ENCODE assay signal across 10 cellular contexts in genomic region chr10:79403441-79404230, GRCh38. TPM values are rescaled to one million over a fixed set of nuclear protein-coding genes. Genes with fewer than 3 reads are reported as not detected.
DNase-seq lines count a peak whose midpoint lies in the region; ATAC-seq, FAIRE-seq and TF ChIP-seq lines count a peak whose summit lies in the region.
"Had no signal": no experiment of that assay in that cellular context is flagged by ENCODE, and none has a peak within 500 bp of the region (broad histone marks: within the 10 kb centered on the region; RNA-seq: fewer than 3 reads in every experiment).

No MANE protein-coding gene starts in this region.

- no peaks in the 10 kb centered on the region for H3K27me3 ChIP-seq in K562 (ENCODE audit: control insufficient read depth in 2 of 2, insufficient read depth in 2 of 2, low read length in 2 of 2)

- H2AFZ ChIP-seq in K562 (ENCODE audit: low read depth, low read length): no peak overlapping the region

- ATAC-seq in K562 (no peak), GM21576 (IDR thresholded peaks at IDR 0.05; ENCODE audit: unreplicated experiment) (no peak), HG03460 (IDR thresholded peaks at IDR 0.05; ENCODE audit: unreplicated experiment) (no peak)

- H3K9me1 ChIP-seq in K562 (ENCODE audit: control insufficient read depth, insufficient read depth, low read length): no peaks in the 10 kb centered on the region

- no TSS peak for BruUV-seq in K562 (replicated peaks; lab: Mats Ljungman, UMichigan)

- TF ChIP-seq CTCF in K562 (IDR thresholded peaks at IDR 0.05 in 2 of 3, conservative IDR thresholded peaks at IDR 0.05 in 1 of 3; ENCODE audit: insufficient read depth in 2 of 3, low read depth in 1 of 3, low read length in 3 of 3): no peak

- no peak for FAIRE-seq in K562 (lab: Jason Lieb, UNC)
- FAIRE-seq: GM19239 had no signal

- no peaks in the 10 kb centered on the region for H3K79me2 ChIP-seq in K562 (ENCODE audit: control insufficient read depth, insufficient read depth, low read length)

- CTCF ChIA-PET in K562 (lab: Yijun Ruan, JAX; ENCODE audit: low intra/inter-chr PET ratio): no interaction called here

- no peak overlapping the region for H3K4me3 ChIP-seq in K562

- H4K20me1 ChIP-seq in K562 (replicated peaks; ENCODE audit: control insufficient read depth, insufficient read depth, low read length): peaks cover 8% of the 10 kb centered on the region; the same call in 1 of the 2 replicates

- TF ChIP-seq RAD21 in K562 (CRISPR knock-in tag; conservative IDR thresholded peaks at IDR 0.05 in 1 of 2, IDR thresholded peaks at IDR 0.05 in 1 of 2): no peak

- TF ChIP-seq EP300 in K562 (IDR thresholded peaks at IDR 0.05; ENCODE audit: low read length): no peak

- 53% methylated on average over 18 of the region's 23 CpGs for WGBS in K562 (ENCODE audit: insufficient coverage, low coverage, missing lambda C conversion rate)

- TF ChIP-seq POLR2A in K562 (conservative IDR thresholded peaks at IDR 0.05): no peak

- peaks cover 48 to 71% of the 10 kb centered on the region in 2 experiments for H3K4me1 ChIP-seq in K562 (replicated peaks in 1 of 2; ENCODE audit: control insufficient read depth in 2 of 2, insufficient read depth in 2 of 2, low read length in 2 of 2)

- H3K27ac ChIP-seq in K562 (ENCODE audit: extremely low read depth, low read depth, low read length): no peak overlapping the region

- H3K9me3 ChIP-seq in K562 (replicated peaks; ENCODE audit: control insufficient read depth, insufficient read depth, low read depth, low read length): no peaks in the 10 kb centered on the region

- H3K4me2 ChIP-seq in K562 (ENCODE audit: insufficient read depth, low read length): no peak overlapping the region

- DNase-seq in COLO829 (ENCODE audit: low spot score): peak; percentile 74
- no peak for DNase-seq in K562 (ENCODE audit: extremely low read depth in 1 of 4, low spot score in 3 of 4)
- peak; percentile 79 for DNase-seq in hippocampal formation (lab: John Stamatoyannopoulos, UW)
- peak in 9 of 10 donors; percentile 44 to 91 (median 66) for DNase-seq in posterior cingulate gyrus
- DNase-seq in HUDEP-2 (lab: John Stamatoyannopoulos, UW; ENCODE audit: unreplicated experiment in 76 of 76): no peak
- no peak for DNase-seq in effector CD8-positive, alpha-beta T cell (lab: John Stamatoyannopoulos, UW)
- DNase-seq: erythroblast had no signal

- in situ Hi-C loops in K562 (cut with MboI): no loop called here

- peak overlapping the region in 1 of 2 experiments; percentile 38; a peak in 1 of 4 replicates for H3K9ac ChIP-seq in K562 (ENCODE audit: insufficient read depth in 1 of 2, low read depth in 2 of 2, low read length in 2 of 2)

- intact Hi-C loops in K562 (cut with micrococcal nuclease): no loop called here
- intact Hi-C loops in posterior cingulate gyrus (cut with DNase I): no loop called here

- POLR2A ChIA-PET in K562 (lab: Yijun Ruan, JAX): interaction anchor here (0.6 to 1.1 kb wide), 2 partner anchors 29 to 72 kb away, joined by 3 read pairs; no protein-coding TSS in a partner anchor

- H3K36me3 ChIP-seq in K562 (ENCODE audit: control insufficient read depth, insufficient read depth, low read length): no peaks in the 10 kb centered on the region

TF ChIP-seq in K562, 482 proteins besides CTCF, POLR2A, EP300 and RAD21:
- TF ChIP-seq GATAD2A (IDR thresholded peaks at IDR 0.05): no peak
- no peak for TF ChIP-seq SMARCE1 (IDR thresholded peaks at IDR 0.05)
- TF ChIP-seq NELFE (IDR thresholded peaks at IDR 0.05; ENCODE audit: insufficient read depth, insufficient read length): no peak
- TF ChIP-seq MCM2 (IDR thresholded peaks at IDR 0.05; ENCODE audit: low read depth): no peak
- TF ChIP-seq CHD2 (IDR thresholded peaks at IDR 0.05; ENCODE audit: low read depth, low read length): no peak
- TF ChIP-seq FIP1L1 (IDR thresholded peaks at IDR 0.05; ENCODE audit: low read depth, low read length, poor library complexity, severe bottlenecking): no peak
- no peak for TF ChIP-seq ZEB2 (IDR thresholded peaks at IDR 0.05)
- no peak for TF ChIP-seq ZNF583 (CRISPR knock-in tag; IDR thresholded peaks at IDR 0.05)
- TF ChIP-seq ILF3 (IDR thresholded peaks at IDR 0.05; ENCODE audit: borderline replicate concordance): no peak
- TF ChIP-seq CBX1 (IDR thresholded peaks at IDR 0.05; ENCODE audit: low read depth): no peak
- TF ChIP-seq THRB (CRISPR knock-in tag; conservative IDR thresholded peaks at IDR 0.05): peak; percentile 61; the same call in 1 of the 2 replicates
- TF ChIP-seq OTX1 (CRISPR knock-in tag; IDR thresholded peaks at IDR 0.05): 0 out of 2 replicates have a peak, but pooled peaks have one; percentile 23

RNA-seq across cellular contexts. Expression of gene ZCCHC24, which starts 41.8 kb away (rescaled TPM):
- 4.0 and 6.3 TPM in 2 replicates for total RNA-seq in K562 (2011; cell fraction: chromatin; rRNA removed; ENCODE audit: low replicate concordance)
- 4.8 and 4.9 TPM in 2 replicates for total RNA-seq in K562 (2011; cell fraction: nucleolus; rRNA removed)
- 4.4 and 6.7 TPM in 2 replicates for total RNA-seq in K562 (2011; cell fraction: nucleoplasm; rRNA removed)
- 3.6 and 4.9 TPM in 2 replicates for total RNA-seq in K562 (2014; rRNA removed)
- total RNA-seq in K562 (2014; rRNA removed; fragmentation: Illumina TruSeq; extraction: Trizol): 3.9 and 4.0 TPM in 2 replicates
- total RNA-seq in K562 (2015; rRNA removed; fragmentation: Illumina TruSeq; extraction: Trizol): 5.5 and 5.7 TPM in 2 replicates
- total RNA-seq in K562 (2021): 11.0 and 11.5 TPM in 2 replicates
- 4.6 and 5.0 TPM in 2 replicates for polyA plus RNA-seq in K562 (2011; rRNA removed)
- 4.7 and 8.4 TPM in 2 replicates for polyA plus RNA-seq in K562 (2011; cell fraction: cytosol; rRNA removed)
- polyA plus RNA-seq in K562 (2011; cell fraction: nucleus; rRNA removed): 3.1 and 5.6 TPM in 2 replicates
- 6.8 and 12.0 TPM in 2 replicates for polyA plus RNA-seq in K562 (2012)
- polyA plus RNA-seq in K562 (2014; fragmentation: Illumina TruSeq; extraction: Trizol): 7.0 and 7.6 TPM in 2 replicates
- polyA plus RNA-seq in K562 (2014; fragmentation: Nextera tagmentation; extraction: Ambion mirVana): under 1 TPM; 0.84 to 0.86 TPM
- polyA plus RNA-seq in K562 (2014; rRNA removed): 5.1 and 6.0 TPM in 2 replicates
- polyA minus RNA-seq in K562 (2011; rRNA and poly(A)+ RNA removed): 3.4 and 4.7 TPM in 2 replicates
- 6.1 and 6.4 TPM in 2 replicates for polyA minus RNA-seq in K562 (2011; cell fraction: cytosol; rRNA and poly(A)+ RNA removed)
- polyA minus RNA-seq in K562 (2011; cell fraction: nucleus; rRNA and poly(A)+ RNA removed): 3.0 TPM in 2 replicates

RNA-seq across cellular contexts. Expression of gene PPIF, which starts 56.4 kb away (rescaled TPM):
- total RNA-seq in K562 (2011; cell fraction: chromatin; rRNA removed; ENCODE audit: low replicate concordance): 96.3 and 215 TPM in 2 replicates
- 144 and 155 TPM in 2 replicates for total RNA-seq in K562 (2011; cell fraction: nucleolus; rRNA removed)
- 118 and 119 TPM in 2 replicates for total RNA-seq in K562 (2011; cell fraction: nucleoplasm; rRNA removed)
- total RNA-seq in K562 (2014; rRNA removed) (53.4 and 69.8 TPM in 2 replicates), K562 (2014; rRNA removed; fragmentation: Illumina TruSeq; extraction: Trizol) (97.7 and 108 TPM in 2 replicates), K562 (2015; rRNA removed; fragmentation: Illumina TruSeq; extraction: Trizol) (117 and 119 TPM in 2 replicates), K562 (2021) (235 and 239 TPM in 2 replicates)
- polyA plus RNA-seq in K562 (2011; rRNA removed) (148 and 175 TPM in 2 replicates), K562 (2014; fragmentation: Illumina TruSeq; extraction: Trizol) (250 and 287 TPM in 2 replicates), K562 (2014; fragmentation: Nextera tagmentation; extraction: Ambion mirVana) (10 to 100 TPM; 40.9 to 51.1 TPM), K562 (2014; rRNA removed) (154 and 168 TPM in 2 replicates)
- 202 and 255 TPM in 2 replicates for polyA plus RNA-seq in K562 (2011; cell fraction: cytosol; rRNA removed)
- 198 and 337 TPM in 2 replicates for polyA plus RNA-seq in K562 (2011; cell fraction: nucleus; rRNA removed)
- 180 and 222 TPM in 2 replicates for polyA plus RNA-seq in K562 (2012)
- 91.8 and 131 TPM in 2 replicates for polyA minus RNA-seq in K562 (2011; rRNA and poly(A)+ RNA removed)
- polyA minus RNA-seq in K562 (2011; cell fraction: cytosol; rRNA and poly(A)+ RNA removed): 98.9 and 104 TPM in 2 replicates
- 116 and 136 TPM in 2 replicates for polyA minus RNA-seq in K562 (2011; cell fraction: nucleus; rRNA and poly(A)+ RNA removed)

Comparison
In these comparisons a context has a peak if more than half of its experiments do, and no peak if none do; other contexts are left out.
1. DNase-seq: peak in COLO829 (single experiment), hippocampal formation (2 of 2) and posterior cingulate gyrus (9 of 10); none in K562 (0 of 4), HUDEP-2 (0 of 76) and effector CD8-positive, alpha-beta T cell (single experiment).